1 cellular context compared by ENCODE assay signal in the genomic region with DNA sequence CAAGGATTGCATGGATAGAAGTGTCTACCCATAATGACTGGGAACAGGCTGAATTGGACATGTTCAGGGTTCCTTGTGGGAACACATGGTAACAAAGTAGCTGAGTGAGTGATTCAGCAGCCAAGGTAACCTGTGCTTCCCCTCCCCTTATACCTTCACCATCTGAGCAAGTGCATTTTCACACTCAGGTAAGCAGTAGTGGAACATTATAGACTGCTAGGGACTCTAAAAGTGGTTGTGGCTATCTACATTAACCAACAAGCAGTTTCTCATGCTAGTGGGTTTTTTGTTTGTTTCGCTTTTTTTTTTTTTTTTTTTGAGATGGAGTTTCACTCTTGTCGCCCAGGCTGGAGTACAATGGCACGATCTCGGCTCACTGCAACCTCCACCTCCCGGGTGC.
TF ChIP-seq lines count a peak whose summit lies in the region.

No MANE protein-coding gene starts in this region.

TF ChIP-seq in GM12878, 131 proteins besides CTCF, POLR2A, EP300 and RAD21 (continued from another document):
- TF ChIP-seq RELA (IDR thresholded peaks at IDR 0.05; ENCODE audit: borderline replicate concordance, partially characterized antibody) = no peak
- TF ChIP-seq, protein P1, sequence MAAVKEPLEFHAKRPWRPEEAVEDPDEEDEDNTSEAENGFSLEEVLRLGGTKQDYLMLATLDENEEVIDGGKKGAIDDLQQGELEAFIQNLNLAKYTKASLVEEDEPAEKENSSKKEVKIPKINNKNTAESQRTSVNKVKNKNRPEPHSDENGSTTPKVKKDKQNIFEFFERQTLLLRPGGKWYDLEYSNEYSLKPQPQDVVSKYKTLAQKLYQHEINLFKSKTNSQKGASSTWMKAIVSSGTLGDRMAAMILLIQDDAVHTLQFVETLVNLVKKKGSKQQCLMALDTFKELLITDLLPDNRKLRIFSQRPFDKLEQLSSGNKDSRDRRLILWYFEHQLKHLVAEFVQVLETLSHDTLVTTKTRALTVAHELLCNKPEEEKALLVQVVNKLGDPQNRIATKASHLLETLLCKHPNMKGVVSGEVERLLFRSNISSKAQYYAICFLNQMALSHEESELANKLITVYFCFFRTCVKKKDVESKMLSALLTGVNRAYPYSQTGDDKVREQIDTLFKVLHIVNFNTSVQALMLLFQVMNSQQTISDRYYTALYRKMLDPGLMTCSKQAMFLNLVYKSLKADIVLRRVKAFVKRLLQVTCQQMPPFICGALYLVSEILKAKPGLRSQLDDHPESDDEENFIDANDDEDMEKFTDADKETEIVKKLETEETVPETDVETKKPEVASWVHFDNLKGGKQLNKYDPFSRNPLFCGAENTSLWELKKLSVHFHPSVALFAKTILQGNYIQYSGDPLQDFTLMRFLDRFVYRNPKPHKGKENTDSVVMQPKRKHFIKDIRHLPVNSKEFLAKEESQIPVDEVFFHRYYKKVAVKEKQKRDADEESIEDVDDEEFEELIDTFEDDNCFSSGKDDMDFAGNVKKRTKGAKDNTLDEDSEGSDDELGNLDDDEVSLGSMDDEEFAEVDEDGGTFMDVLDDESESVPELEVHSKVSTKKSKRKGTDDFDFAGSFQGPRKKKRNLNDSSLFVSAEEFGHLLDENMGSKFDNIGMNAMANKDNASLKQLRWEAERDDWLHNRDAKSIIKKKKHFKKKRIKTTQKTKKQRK (IDR thresholded peaks at IDR 0.05; ENCODE audit: low read depth, low read length) = no peak
- TF ChIP-seq FOXM1 (IDR thresholded peaks at IDR 0.05; ENCODE audit: low read depth, low read length) = no peak
- TF ChIP-seq CREB1 (IDR thresholded peaks at IDR 0.05; ENCODE audit: low read depth) = no peak
- TF ChIP-seq ZBED1 (IDR thresholded peaks at IDR 0.05; ENCODE audit: borderline replicate concordance) = no peak
- TF ChIP-seq BMI1 (IDR thresholded peaks at IDR 0.05; ENCODE audit: borderline replicate concordance) = no peak
- no peak for TF ChIP-seq ZNF207 (IDR thresholded peaks at IDR 0.05; ENCODE audit: borderline replicate concordance)
- TF ChIP-seq STAT3 (IDR thresholded peaks at IDR 0.05; ENCODE audit: low read depth, low read length) = no peak
- TF ChIP-seq, protein P2, sequence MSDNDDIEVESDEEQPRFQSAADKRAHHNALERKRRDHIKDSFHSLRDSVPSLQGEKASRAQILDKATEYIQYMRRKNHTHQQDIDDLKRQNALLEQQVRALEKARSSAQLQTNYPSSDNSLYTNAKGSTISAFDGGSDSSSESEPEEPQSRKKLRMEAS (IDR thresholded peaks at IDR 0.05; ENCODE audit: low read depth, low read length) = no peak
- no peak for TF ChIP-seq E2F4 (IDR thresholded peaks at IDR 0.05; ENCODE audit: low read depth, low read length)
- no peak for TF ChIP-seq MYB (IDR thresholded peaks at IDR 0.05; ENCODE audit: borderline replicate concordance, low read depth, low read length)
- TF ChIP-seq KDM1A (IDR thresholded peaks at IDR 0.05; ENCODE audit: borderline replicate concordance) = no peak
- TF ChIP-seq ZNF274 (IDR thresholded peaks at IDR 0.05; ENCODE audit: insufficient read depth, insufficient read length) = no peak
